20 cellular contexts compared by ENCODE assay signal in the genomic region with DNA sequence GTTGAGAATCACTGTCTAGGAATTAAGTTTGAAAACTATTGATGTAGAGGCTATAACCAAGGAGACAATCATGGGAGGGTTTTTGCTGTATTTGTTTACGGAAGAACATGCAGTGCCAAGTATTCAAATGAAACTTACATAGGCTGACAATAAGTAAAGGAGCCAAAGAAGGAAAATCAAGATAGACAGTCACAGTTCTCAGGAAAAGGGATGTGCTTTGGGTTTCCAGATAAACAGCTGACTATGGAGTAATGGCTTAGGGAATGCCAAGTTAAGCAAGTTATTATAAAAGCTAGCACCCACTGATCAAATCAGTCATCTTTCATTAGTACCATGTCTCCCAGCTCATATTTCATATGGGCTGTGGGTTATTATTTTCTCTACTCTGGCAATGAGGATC. TPM values are rescaled to one million over a fixed set of nuclear protein-coding genes. Genes with fewer than 3 reads are reported as not detected.
DNase-seq lines count a peak whose midpoint lies in the region; ATAC-seq and TF ChIP-seq lines count a peak whose summit lies in the region.
"Had no signal": no experiment of that assay in that cellular context is flagged by ENCODE, and none has a peak within 500 bp of the region (broad histone marks: within the 10 kb centered on the region; RNA-seq: fewer than 3 reads in every experiment).

No MANE protein-coding gene starts in this region.

- no peaks in the 10 kb centered on the region for H3K9me3 ChIP-seq in breast epithelium
- H3K9me3 ChIP-seq in thyroid gland, result no peaks in the 10 kb centered on the region
- H3K9me3 ChIP-seq: Peyer's patch had no signal

- TF ChIP-seq POLR2A in breast epithelium (IDR thresholded peaks at IDR 0.05) (no peak), thyroid gland (IDR thresholded peaks at IDR 0.05) (no peak)

- H3K27ac Mint-ChIP-seq in MCF 10A (ENCODE audit: low read depth, unreplicated experiment), result peak overlapping the region; percentile 5

- intact Hi-C loops in MCF 10A (cut with micrococcal nuclease) (no loop called here), breast epithelium (cut with DNase I; ENCODE audit: low total_unique reads) (no loop called here), thyroid gland (cut with DNase I) (no loop called here)

- CTCF ChIA-PET in MCF 10A (lab: Yijun Ruan, JAX) (interaction anchor here (0.6 to 6.8 kb wide), 7 partner anchors 20 to 298 kb away, joined by 3 to 53 read pairs (median 4); no protein-coding TSS in a partner anchor), GM10248 (lab: Yijun Ruan, JAX) (interaction anchor here (0.8 to 6.8 kb wide), 12 partner anchors 8 to 79 kb away, joined by 3 to 41 read pairs (median 4); no protein-coding TSS in a partner anchor)

- TF ChIP-seq CTCF in MCF 10A (IDR thresholded peaks at IDR 0.05; ENCODE audit: unreplicated experiment) (no peak), breast epithelium (IDR thresholded peaks at IDR 0.05) (no peak), coronary artery (IDR thresholded peaks at IDR 0.05) (no peak), thyroid gland (IDR thresholded peaks at IDR 0.05) (no peak), GM10248 (IDR thresholded peaks at IDR 0.05; ENCODE audit: control extremely low read depth, extremely low read depth, low read depth, missing control alignments) (no peak)

- no peaks in the 10 kb centered on the region for H3K9me3 Mint-ChIP-seq in MCF 10A (ENCODE audit: unreplicated experiment)

- POLR2A ChIA-PET in MCF 10A (lab: Yijun Ruan, JAX) (interaction anchor here (1.2 to 12.3 kb wide), 4 partner anchors 10 to 62 kb away, joined by 3 to 262 read pairs (median 6); partner anchors contain the start of gene GNG12), GM10248 (lab: Yijun Ruan, JAX) (no interaction called here)

- peaks cover 31% of the 10 kb centered on the region for H3K4me1 Mint-ChIP-seq in MCF 10A (ENCODE audit: insufficient read depth, unreplicated experiment)

- no TSS peak for BruUV-seq in MCF 10A (replicated peaks; lab: Mats Ljungman, UMichigan)

- H3K27me3 Mint-ChIP-seq in MCF 10A (ENCODE audit: insufficient read depth, unreplicated experiment), result no peaks in the 10 kb centered on the region

- no peak overlapping the region for H3K4me3 Mint-ChIP-seq in MCF 10A (ENCODE audit: unreplicated experiment)

- no peak overlapping the region for H3K4me3 ChIP-seq in breast epithelium
- no peak overlapping the region for H3K4me3 ChIP-seq in coronary artery
- no peak overlapping the region for H3K4me3 ChIP-seq in thyroid gland (replicated peaks in 1 of 3)
- H3K4me3 ChIP-seq: Peyer's patch had no signal

- H3K36me3 ChIP-seq in breast epithelium (no peaks in the 10 kb centered on the region), thyroid gland (no peaks in the 10 kb centered on the region)
- H3K36me3 ChIP-seq: Peyer's patch had no signal

- DNase-seq in MCF 10A (ENCODE audit: unreplicated experiment) (no peak), breast epithelium (ENCODE audit: low spot score in 2 of 2) (no peak), coronary artery (ENCODE audit: low spot score) (no peak), lung microvascular endothelial cell (ENCODE audit: low read depth in 2 of 2) (peak; percentile 58 to 88), thyroid gland (no peak), GM10248 (ENCODE audit: extremely low spot score) (no peak)
- DNase-seq: AML-193; DMS 273 treated with DMSO at 0.1 percent for 48 hours; GDM1; NCI-H1105; NCI-H1694; NCI-H2081 treated with DMSO at 0.1 percent for 48 hours; NCI-H510A; NCI-H748 treated with DMSO at 0.1 percent for 48 hours; NK-92 treated with Interleukin-12 subunit alpha and Interleukin-12 subunit beta, amount 100 ng/mL, for 24 hours; Peyer's patch had no signal

- no peak overlapping the region for H3K27ac ChIP-seq in breast epithelium
- peak overlapping the region; percentile 32 to 33 for H3K27ac ChIP-seq in coronary artery
- peak overlapping the region in 2 of 3 donors; percentile 8 to 16 for H3K27ac ChIP-seq in thyroid gland
- H3K27ac ChIP-seq: 22Rv1, C4-2B had no signal

- H3K27me3 ChIP-seq in breast epithelium (no peaks in the 10 kb centered on the region), thyroid gland (no peaks in the 10 kb centered on the region)
- H3K27me3 ChIP-seq: Peyer's patch had no signal

- ATAC-seq in GM21825 (IDR thresholded peaks at IDR 0.05; ENCODE audit: unreplicated experiment) (no peak), GM18873 (IDR thresholded peaks at IDR 0.05; ENCODE audit: low FRiP score, unreplicated experiment) (no peak)

- 69 to 73% methylated on average over 1 of the region's 1 CpG for WGBS in thyroid gland, 2 donors

- peaks cover 0 to 5% of the 10 kb centered on the region in 2 donors for H3K4me1 ChIP-seq in breast epithelium
- H3K4me1 ChIP-seq in thyroid gland, result peaks cover 20 to 39% of the 10 kb centered on the region in 2 donors

- H3K36me3 Mint-ChIP-seq in MCF 10A (ENCODE audit: insufficient read depth, unreplicated experiment), result peaks cover 6% of the 10 kb centered on the region

RNA-seq across cellular contexts. Expression of gene GNG12, which starts 21.5 kb away (rescaled TPM):
- total RNA-seq in MCF 10A (2022) (117 and 135 TPM in 2 replicates), breast epithelium (100 to 1,000 TPM in 1 of 3 donors, 10 to 100 TPM in 2; 82.1 to 100 (median 87.5) TPM), lung microvascular endothelial cell (149 and 229 TPM in 2 replicates), thyroid gland (100 to 1,000 TPM; 100 to 155 (median 127) TPM)

Comparison
In these comparisons a context has a peak if more than half of its experiments do, and no peak if none do; other contexts are left out.
1. DNase-seq: peak in lung microvascular endothelial cell (2 of 2); none in MCF 10A (single experiment), breast epithelium (0 of 2), coronary artery (single experiment), thyroid gland (0 of 2) and GM10248 (single experiment).
2. H3K27ac ChIP-seq: peak in coronary artery (2 of 2) and thyroid gland (2 of 3); none in breast epithelium (0 of 2).